9 cellular contexts compared by ENCODE assay signal in genomic region chr15:38254065-38254883, GRCh38. TPM values are rescaled to one million over a fixed set of nuclear protein-coding genes. Genes with fewer than 3 reads are reported as not detected.
DNase-seq lines count a peak whose midpoint lies in the region; ATAC-seq lines count a peak whose summit lies in the region.
"Had no signal": no experiment of that assay in that cellular context is flagged by ENCODE, and none has a peak within 500 bp of the region (broad histone marks: within the 10 kb centered on the region; RNA-seq: fewer than 3 reads in every experiment).

No MANE protein-coding gene starts in this region.

- H3K36me3 ChIP-seq in SK-N-MC (ENCODE audit: insufficient read depth, low read length): no peaks in the 10 kb centered on the region
- H3K36me3 ChIP-seq: neutrophil had no signal

- ATAC-seq in GM21825 (IDR thresholded peaks at IDR 0.05; ENCODE audit: unreplicated experiment): peak; percentile 37
- peak; percentile 88 for ATAC-seq in stimulated activated memory B cell treated with anti-CD40 and anti-IgM and Interleukin-4, amounts not matched to agents 10 μg/mL and 1 μg/mL and 100 μg/mL, for 72 hours

- H3K27ac Mint-ChIP-seq in stimulated activated memory B cell treated with anti-CD40 and anti-IgM and Interleukin-4, amounts not matched to agents 10 μg/mL and 1 μg/mL and 100 μg/mL, for 72 hours: no peak overlapping the region

- peak overlapping the region; percentile 38 for H3K9ac ChIP-seq in SK-N-MC (ENCODE audit: insufficient read length)

- peak overlapping the region; percentile 88 for H3K4me3 Mint-ChIP-seq in stimulated activated memory B cell treated with anti-CD40 and anti-IgM and Interleukin-4, amounts not matched to agents 10 μg/mL and 1 μg/mL and 100 μg/mL, for 72 hours

- peak; percentile 39 for DNase-seq in GDM1 (lab: John Stamatoyannopoulos, UW)
- DNase-seq in LHCN-M2 (ENCODE audit: low read depth): peak; percentile 72
- DNase-seq in SK-N-MC (ENCODE audit: low read depth, low spot score): no peak
- DNase-seq in cerebellar cortex (ENCODE audit: low spot score): peak; percentile 92
- DNase-seq in kidney tubule cell (ENCODE audit: low spot score): peak; percentile 71
- no peak for DNase-seq in AML-193 (lab: John Stamatoyannopoulos, UW)

- H3K36me3 Mint-ChIP-seq in stimulated activated memory B cell treated with anti-CD40 and anti-IgM and Interleukin-4, amounts not matched to agents 10 μg/mL and 1 μg/mL and 100 μg/mL, for 72 hours: no peaks in the 10 kb centered on the region

- peaks cover 27% of the 10 kb centered on the region for H3K4me1 Mint-ChIP-seq in stimulated activated memory B cell treated with anti-CD40 and anti-IgM and Interleukin-4, amounts not matched to agents 10 μg/mL and 1 μg/mL and 100 μg/mL, for 72 hours

- no peak overlapping the region for H3K27ac ChIP-seq in SK-N-MC
- H3K27ac ChIP-seq: neutrophil had no signal

- no peaks in the 10 kb centered on the region for H3K27me3 Mint-ChIP-seq in stimulated activated memory B cell treated with anti-CD40 and anti-IgM and Interleukin-4, amounts not matched to agents 10 μg/mL and 1 μg/mL and 100 μg/mL, for 72 hours

- H3K9me3 ChIP-seq in SK-N-MC (ENCODE audit: low read depth, low read length): no peaks in the 10 kb centered on the region
- H3K9me3 ChIP-seq: neutrophil had no signal

- no peaks in the 10 kb centered on the region for H3K9me3 Mint-ChIP-seq in stimulated activated memory B cell treated with anti-CD40 and anti-IgM and Interleukin-4, amounts not matched to agents 10 μg/mL and 1 μg/mL and 100 μg/mL, for 72 hours

- H3K4me3 ChIP-seq in SK-N-MC: peak overlapping the region; percentile 78

RNA-seq across cellular contexts. Expression of gene SPRED1, which starts 1.6 kb away (rescaled TPM):
- 46.1 and 48.4 TPM in 2 replicates for total RNA-seq in LHCN-M2 (2014; rRNA removed)
- 7.1 TPM for polyA plus RNA-seq in LHCN-M2 (2012)

Comparison
In these comparisons a context has a peak if more than half of its experiments do, and no peak if none do; other contexts are left out.
1. DNase-seq: peak in GDM1 (single experiment), LHCN-M2 (single experiment), cerebellar cortex (single experiment) and kidney tubule cell (single experiment); none in SK-N-MC (single experiment) and AML-193 (0 of 2).